Comparison of ENCODE assay signal across 11 cellular contexts in the genomic region with DNA sequence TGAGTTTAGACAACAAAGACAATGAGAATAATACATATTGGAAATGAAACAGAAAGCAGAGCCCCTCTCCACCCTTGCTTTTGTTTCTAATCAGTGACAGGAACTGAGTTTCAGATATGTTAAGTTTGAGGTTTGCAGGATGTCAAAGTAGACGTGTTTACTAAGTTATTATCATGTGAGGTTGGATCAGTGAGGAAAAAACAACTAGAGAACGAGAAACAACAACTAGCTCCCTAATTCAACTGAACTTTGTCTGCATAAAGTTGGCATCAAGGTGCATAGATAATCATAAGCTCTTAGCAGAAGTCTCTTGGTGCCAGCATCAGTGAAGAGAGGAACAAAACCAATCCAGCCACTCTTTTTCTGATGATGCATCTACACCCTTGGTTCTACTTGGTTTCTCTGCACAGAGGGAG.
DNase-seq lines count a peak whose midpoint lies in the region; ATAC-seq lines count a peak whose summit lies in the region.
"Had no signal": no experiment of that assay in that cellular context is flagged by ENCODE, and none has a peak within 500 bp of the region (broad histone marks: within the 10 kb centered on the region; RNA-seq: fewer than 3 reads in every experiment).

No MANE protein-coding gene starts in this region.

- no peaks in the 10 kb centered on the region for H3K27me3 Mint-ChIP-seq in IgD-negative memory B cell
- peaks cover 0 to 5% of the 10 kb centered on the region in 2 donors for H3K27me3 Mint-ChIP-seq in natural killer cell treated with Interleukin-12 subunit alpha and Interleukin-12 subunit beta and Interleukin-15 and Interleukin-18, amount 100 ng/mL, for 72 hours

- peaks cover 0 to 7% (median 0%) of the 10 kb centered on the region in 3 donors for H3K4me1 Mint-ChIP-seq in IgD-negative memory B cell
- H3K4me1 Mint-ChIP-seq in natural killer cell treated with Interleukin-12 subunit alpha and Interleukin-12 subunit beta and Interleukin-15 and Interleukin-18, amount 100 ng/mL, for 72 hours (ENCODE audit: low read depth in 2 of 2) = peaks cover 23 to 25% of the 10 kb centered on the region in 2 donors

- DNase-seq in natural killer cell treated with Interleukin-12 subunit alpha and Interleukin-12 subunit beta and Interleukin-15 and Interleukin-18, amount 100 ng/mL, for 72 hours (ENCODE audit: low spot score) = no peak
- no peak for DNase-seq in pons (ENCODE audit: low spot score)
- no peak for DNase-seq in left cardiac atrium
- no peak for DNase-seq in AML-193 (lab: John Stamatoyannopoulos, UW)
- DNase-seq in medulla oblongata (ENCODE audit: extremely low spot score) = no peak
- DNase-seq: GF-D8, islet precursor cell, KG1 had no signal

- peak overlapping the region in 2 of 3 donors; percentile 5 to 54 for H3K27ac Mint-ChIP-seq in IgD-negative memory B cell
- H3K27ac Mint-ChIP-seq in natural killer cell treated with Interleukin-12 subunit alpha and Interleukin-12 subunit beta and Interleukin-15 and Interleukin-18, amount 100 ng/mL, for 72 hours = peak overlapping the region; percentile 74 to 83

- no peaks in the 10 kb centered on the region for H3K36me3 Mint-ChIP-seq in IgD-negative memory B cell
- no peaks in the 10 kb centered on the region for H3K36me3 Mint-ChIP-seq in natural killer cell treated with Interleukin-12 subunit alpha and Interleukin-12 subunit beta and Interleukin-15 and Interleukin-18, amount 100 ng/mL, for 72 hours

- peak overlapping the region in 1 of 4 donors; percentile 35 for H3K4me3 Mint-ChIP-seq in IgD-negative memory B cell
- peak overlapping the region; percentile 65 for H3K4me3 Mint-ChIP-seq in natural killer cell treated with Interleukin-12 subunit alpha and Interleukin-12 subunit beta and Interleukin-15 and Interleukin-18, amount 100 ng/mL, for 72 hours

- ATAC-seq in GM18867 (IDR thresholded peaks at IDR 0.05; ENCODE audit: unreplicated experiment) (peak; percentile 88), GM21737 (IDR thresholded peaks at IDR 0.05; ENCODE audit: unreplicated experiment) (peak; percentile 90), left cardiac atrium (no peak)
- peak; percentile 87 for ATAC-seq in natural killer cell treated with Interleukin-12 subunit alpha and Interleukin-12 subunit beta and Interleukin-15 and Interleukin-18, amount 100 ng/mL, for 72 hours

- H3K9me3 Mint-ChIP-seq in IgD-negative memory B cell = peaks cover 0 to 2% (median 0%) of the 10 kb centered on the region in 3 donors
- H3K9me3 Mint-ChIP-seq in natural killer cell treated with Interleukin-12 subunit alpha and Interleukin-12 subunit beta and Interleukin-15 and Interleukin-18, amount 100 ng/mL, for 72 hours = no peaks in the 10 kb centered on the region

- intact Hi-C loops in left cardiac atrium (cut with DNase I) = no loop called here

Comparison
In these comparisons a context has a peak if more than half of its experiments do, and no peak if none do; other contexts are left out.
1. ATAC-seq: peak in GM18867 (single experiment), GM21737 (single experiment) and natural killer cell treated with Interleukin-12 subunit alpha and Interleukin-12 subunit beta and Interleukin-15 and Interleukin-18, amount 100 ng/mL, for 72 hours (2 of 2); none in left cardiac atrium (0 of 2).